Comparison of ENCODE assay signal across 8 cellular contexts in genomic region chr22:50672471-50673230, GRCh38. TPM values are rescaled to one million over a fixed set of nuclear protein-coding genes. Genes with fewer than 3 reads are reported as not detected.
A peak's percentile ranks its signal among the peaks of the same experiment; 100 is the strongest.
DNase-seq lines count a peak whose midpoint lies in the region; ATAC-seq and TF ChIP-seq lines count a peak whose summit lies in the region.
"Had no signal": no experiment of that assay in that cellular context is flagged by ENCODE, and none has a peak within 500 bp of the region (broad histone marks: within the 10 kb centered on the region; RNA-seq: fewer than 3 reads in every experiment).

SHANK3 (plus strand) TSS chr22:50672823.

- peak within 1 kb of the TSS in 2 of 3 donors; percentile 55 to 62 for H3K27ac ChIP-seq in right lobe of liver
- H3K27ac ChIP-seq in testis, result peak within 1 kb of the TSS in 1 of 2 donors; percentile 48
- H3K27ac ChIP-seq in RWPE1, result no peak within 1 kb of the TSS

- peaks cover 9% of the 10 kb centered on the region for H3K4me1 Mint-ChIP-seq in central memory CD8-positive, alpha-beta T cell

- H3K36me3 ChIP-seq in right lobe of liver (no peaks in the 10 kb centered on the region), testis (ENCODE audit: low read depth, missing control alignments) (no peaks in the 10 kb centered on the region)

- no peak for ATAC-seq in central memory CD8-positive, alpha-beta T cell (replicated peaks; ENCODE audit: extremely low read depth, poor library complexity, severe bottlenecking)
- ATAC-seq in right lobe of liver (peak; percentile 67 to 81 (median 80)), GM19023 (IDR thresholded peaks at IDR 0.05; ENCODE audit: unreplicated experiment) (no peak)
- ATAC-seq: PC-3 had no signal

- POLR2A ChIA-PET in RWPE1 (lab: Yijun Ruan, JAX; ENCODE audit: low non-redundant PET), result no interaction called here

- in situ Hi-C loops in KBM-7 (cut with MboI; ENCODE audit: low pct_unique_long_range_greater_than_20kb, low sequenced_read_pairs), result no loop called here

- H3K27me3 ChIP-seq in right lobe of liver, result no peaks in the 10 kb centered on the region
- H3K27me3 ChIP-seq in testis, result no peaks in the 10 kb centered on the region

- TF ChIP-seq CTCF in right lobe of liver (IDR thresholded peaks at IDR 0.05), result no peak
- TF ChIP-seq CTCF in testis (IDR thresholded peaks at IDR 0.05), result no peak
- no peak for TF ChIP-seq CTCF in RWPE1 (conservative IDR thresholded peaks at IDR 0.05; ENCODE audit: low read depth)

- H3K4me1 ChIP-seq in right lobe of liver (no peaks in the 10 kb centered on the region), testis (peaks cover 6% of the 10 kb centered on the region)

- H3K4me3 ChIP-seq in right lobe of liver (peak within 1 kb of the TSS; percentile 21 to 42 (median 31)), testis (peak within 1 kb of the TSS; percentile 42 to 65)

- H3K27me3 Mint-ChIP-seq in central memory CD8-positive, alpha-beta T cell, result peaks cover 68% of the 10 kb centered on the region

- peak; percentile 47 for TF ChIP-seq POLR2A in right lobe of liver (IDR thresholded peaks at IDR 0.05)
- no peak for TF ChIP-seq POLR2A in testis (IDR thresholded peaks at IDR 0.05)

- peak within 1 kb of the TSS; percentile 71 for H3K4me3 Mint-ChIP-seq in central memory CD8-positive, alpha-beta T cell

- CTCF ChIA-PET in RWPE1 (lab: Yijun Ruan, JAX), result no interaction called here

- H3K9me3 Mint-ChIP-seq in central memory CD8-positive, alpha-beta T cell, result no peaks in the 10 kb centered on the region

- H3K27ac Mint-ChIP-seq in central memory CD8-positive, alpha-beta T cell (ENCODE audit: low read depth), result no peak within 1 kb of the TSS

- no peaks in the 10 kb centered on the region for H3K9me3 ChIP-seq in right lobe of liver
- H3K9me3 ChIP-seq in testis, result no peaks in the 10 kb centered on the region

- no peaks in the 10 kb centered on the region for H3K36me3 Mint-ChIP-seq in central memory CD8-positive, alpha-beta T cell (ENCODE audit: insufficient read depth)

- WGBS in right lobe of liver (ENCODE audit: insufficient coverage, low coverage, low lambda C conversion rate, missing lambda C conversion rate), result 20% methylated on average over 6 of the region's 23 CpGs
- WGBS in testis, 2 donors, result 17 to 44% methylated on average over 7 to 22 of the region's 23 CpGs

- intact Hi-C loops in right lobe of liver (cut with DNase I), result no loop called here
- intact Hi-C loops in testis (cut with DNase I; ENCODE audit: low total_unique reads), result no loop called here

- DNase-seq in KBM-7, result peak; percentile 88
- DNase-seq in central memory CD8-positive, alpha-beta T cell (ENCODE audit: low spot score in 2 of 2), result no peak
- peak; percentile 65 to 79 (median 78) for DNase-seq in right lobe of liver
- DNase-seq in testis, result no peak
- DNase-seq in RWPE1 (ENCODE audit: low spot score), result no peak
- DNase-seq in inferior parietal cortex (ENCODE audit: extremely low spot score), result no peak
- DNase-seq: PC-3 had no signal

RNA-seq across cellular contexts. Expression of gene SHANK3, which starts in this region (rescaled TPM):
- total RNA-seq in right lobe of liver (10 to 100 TPM in 5 of 6 experiments, 1 to 10 TPM in 1; 9.7 to 16.0 (median 14.8) TPM), testis (10 to 100 TPM; 11.4 to 16.0 TPM)
- polyA plus RNA-seq in testis (ENCODE audit: insufficient read depth, low read depth, low replicate concordance), result 6.3 TPM

Comparison
In these comparisons a context has a peak if more than half of its experiments do, and no peak if none do; other contexts are left out.
1. DNase-seq: peak in KBM-7 (single experiment) and right lobe of liver (3 of 3); none in central memory CD8-positive, alpha-beta T cell (0 of 2), testis (single experiment), RWPE1 (single experiment) and inferior parietal cortex (single experiment).
2. ATAC-seq: peak in right lobe of liver (4 of 4); none in central memory CD8-positive, alpha-beta T cell (single experiment) and GM19023 (single experiment).